28 cellular contexts compared by ENCODE assay signal in the genomic region with DNA sequence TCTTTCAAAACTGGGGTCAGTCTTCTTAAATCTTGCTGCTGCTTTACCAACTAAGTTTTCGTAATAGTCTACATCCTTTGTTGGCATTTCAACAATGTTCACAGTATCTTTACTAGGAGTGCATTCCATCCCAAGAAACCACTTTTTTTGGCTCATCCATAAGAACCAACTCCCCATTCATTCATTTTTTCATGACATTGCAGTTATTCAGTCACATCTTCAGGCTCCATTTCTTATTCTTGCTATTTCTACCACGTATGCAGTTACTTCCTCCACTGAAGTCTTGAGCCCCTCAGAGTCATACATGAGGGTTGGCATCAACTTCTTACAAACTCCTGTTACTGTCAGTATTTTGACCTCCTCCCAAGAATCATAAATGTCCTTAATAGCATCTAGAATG.
"Had no signal": no experiment of that assay in that cellular context is flagged by ENCODE, and none has a peak within 500 bp of the region (broad histone marks: within the 10 kb centered on the region; RNA-seq: fewer than 3 reads in every experiment).

No MANE protein-coding gene starts in this region.

- H3K27ac ChIP-seq: colonic mucosa, coronary artery, dorsolateral prefrontal cortex, epithelial cell of prostate, esophagus muscularis mucosa, esophagus squamous epithelium, foreskin keratinocyte, gastrocnemius medialis, gastroesophageal sphincter, heart left ventricle, heart right ventricle, hepatocyte had no signal

- H2AFZ ChIP-seq: hepatocyte had no signal

- DNase-seq: colonic mucosa; cortex of kidney; dermis blood vessel endothelial cell; dorsolateral prefrontal cortex; effector CD4-positive, alpha-beta T cell; effector CD8-positive, alpha-beta T cell; effector memory CD4-positive, alpha-beta T cell; effector memory CD8-positive, alpha-beta T cell; endodermal cell; erythroblast; esophagus squamous epithelium; foreskin fibroblast; foreskin keratinocyte; foreskin melanocyte; gastrocnemius medialis; glutamatergic neuron; head of caudate nucleus; heart right ventricle had no signal

- FAIRE-seq: endometrium, endothelial cell of umbilical vein, frontal cortex had no signal

- H3K4me3 ChIP-seq: colonic mucosa, coronary artery, dorsolateral prefrontal cortex, esophagus muscularis mucosa, esophagus squamous epithelium, gastrocnemius medialis, gastroesophageal sphincter, heart left ventricle, heart right ventricle, hepatocyte had no signal

- H3K36me3 ChIP-seq: colonic mucosa, esophagus muscularis mucosa, esophagus squamous epithelium, gastrocnemius medialis, gastroesophageal sphincter, heart left ventricle, heart right ventricle had no signal

- H3K27me3 ChIP-seq: colonic mucosa, dorsolateral prefrontal cortex, esophagus muscularis mucosa, esophagus squamous epithelium, foreskin keratinocyte, gastrocnemius medialis, gastroesophageal sphincter, heart left ventricle, heart right ventricle, hepatocyte had no signal

- H3K4me2 ChIP-seq: hepatocyte had no signal

- ATAC-seq: effector memory CD8-positive, alpha-beta T cell; esophagus mucosa; foreskin keratinocyte; gastrocnemius medialis; gastroesophageal sphincter; heart left ventricle; heart right ventricle had no signal

- H3K9me3 ChIP-seq: colonic mucosa, esophagus muscularis mucosa, gastrocnemius medialis, gastroesophageal sphincter had no signal

- H3K4me1 ChIP-seq: colonic mucosa, esophagus muscularis mucosa, gastrocnemius medialis, gastroesophageal sphincter, heart left ventricle had no signal

- H3K79me2 ChIP-seq: hepatocyte had no signal
